12 cellular contexts compared by ENCODE assay signal in genomic region chr10:14574291-14574690, GRCh38.
DNase-seq lines count a peak whose midpoint lies in the region; ATAC-seq and TF ChIP-seq lines count a peak whose summit lies in the region.
"Had no signal": no experiment of that assay in that cellular context is flagged by ENCODE, and none has a peak within 500 bp of the region (broad histone marks: within the 10 kb centered on the region; RNA-seq: fewer than 3 reads in every experiment).

No MANE protein-coding gene starts in this region.

- 87 to 90% methylated on average over 3 of the region's 3 CpGs for WGBS in sigmoid colon, 2 donors

- H3K4me1 Mint-ChIP-seq in activated naive CD8-positive, alpha-beta T cell (ENCODE audit: low read depth) = peaks cover 89% of the 10 kb centered on the region
- peaks cover 73% of the 10 kb centered on the region for H3K4me1 Mint-ChIP-seq in activated naive CD8-positive, alpha-beta T cell treated with anti-CD3 and anti-CD28 coated beads, Interleukin-2, amount 50 U/mL, for 24 hours
- peaks cover 87% of the 10 kb centered on the region for H3K4me1 Mint-ChIP-seq in activated CD4-positive, alpha-beta memory T cell treated with anti-CD3 and anti-CD28 coated beads, Interleukin-2, amount 10 ng/mL, durations not matched to agents 7 days and 5 days

- no peak for TF ChIP-seq CTCF in foreskin fibroblast (IDR thresholded peaks at IDR 0.05; ENCODE audit: low read depth, low read length)
- TF ChIP-seq CTCF in sigmoid colon (IDR thresholded peaks at IDR 0.05) = no peak

- ATAC-seq in activated naive CD8-positive, alpha-beta T cell treated with anti-CD3 and anti-CD28 coated beads, Interleukin-2, amount 50 U/mL, for 24 hours = no peak
- ATAC-seq: activated T-cell treated with anti-CD3 and anti-CD28 coated beads, Interleukin-2, amount 50 U/mL, for 4 hours; esophagus mucosa had no signal

- H3K27ac Mint-ChIP-seq in activated naive CD8-positive, alpha-beta T cell = peak overlapping the region; percentile 75
- no peak overlapping the region for H3K27ac Mint-ChIP-seq in activated naive CD8-positive, alpha-beta T cell treated with anti-CD3 and anti-CD28 coated beads, Interleukin-2, amount 50 U/mL, for 24 hours
- H3K27ac Mint-ChIP-seq in activated CD4-positive, alpha-beta memory T cell treated with anti-CD3 and anti-CD28 coated beads, Interleukin-2, amount 10 ng/mL, durations not matched to agents 7 days and 5 days = peak overlapping the region; percentile 41

- CTCF ChIA-PET in activated CD4-positive, alpha-beta memory T cell treated with anti-CD3 and anti-CD28 coated beads, Interleukin-2, amount 10 ng/mL, durations not matched to agents 7 days and 5 days (lab: Charles Lee) = interaction anchor here (1.3 to 1.7 kb wide), 3 partner anchors 10 to 23 kb away, joined by 3 to 5 read pairs (median 3); no protein-coding TSS in a partner anchor

- peaks cover 0 to 11% (median 0%) of the 10 kb centered on the region in 4 donors for H3K4me1 ChIP-seq in sigmoid colon

- no peak for DNase-seq in activated naive CD8-positive, alpha-beta T cell treated with anti-CD3 and anti-CD28 coated beads, Interleukin-2, amount 50 U/mL, for 24 hours
- no peak for DNase-seq in activated CD4-positive, alpha-beta memory T cell treated with anti-CD3 and anti-CD28 coated beads, Interleukin-2, amount 10 ng/mL, durations not matched to agents 7 days and 5 days
- DNase-seq in ureter (ENCODE audit: low spot score) = peak; percentile 15
- no peak for DNase-seq in foreskin fibroblast
- DNase-seq in sigmoid colon = no peak
- no peak for DNase-seq in SHP77 (lab: John Stamatoyannopoulos, UW)
- DNase-seq: activated T-cell treated with anti-CD3 and anti-CD28 coated beads, Interleukin-2, amount 50 U/mL, for 4 hours; OCI-M1 had no signal

- POLR2A ChIA-PET in activated CD4-positive, alpha-beta memory T cell treated with anti-CD3 and anti-CD28 coated beads, Interleukin-2, amount 10 ng/mL, durations not matched to agents 7 days and 5 days (lab: Charles Lee) = interaction anchor here (1.2 to 1.8 kb wide), 5 partner anchors 9 to 31 kb away, joined by 3 to 12 read pairs (median 3); no protein-coding TSS in a partner anchor

- H3K4me3 ChIP-seq in foreskin fibroblast (ENCODE audit: low read depth in 1 of 2, low read length in 2 of 2) (no peak overlapping the region), sigmoid colon (no peak overlapping the region)
- H3K4me3 ChIP-seq: tibial nerve had no signal

- TF ChIP-seq EP300 in sigmoid colon (IDR thresholded peaks at IDR 0.05) = no peak

- peak overlapping the region; percentile 99 for H3K27ac ChIP-seq in layer of hippocampus (ENCODE audit: low read depth, low read length)
- no peak overlapping the region for H3K27ac ChIP-seq in sigmoid colon
- H3K27ac ChIP-seq: tibial nerve had no signal

- no peaks in the 10 kb centered on the region for H3K27me3 ChIP-seq in layer of hippocampus (ENCODE audit: control insufficient read depth, insufficient read depth, low read length)
- H3K27me3 ChIP-seq in sigmoid colon = no peaks in the 10 kb centered on the region
- H3K27me3 ChIP-seq: tibial nerve had no signal

- TF ChIP-seq POLR2A in sigmoid colon (IDR thresholded peaks at IDR 0.05) = no peak

- no peak overlapping the region for H3K4me3 Mint-ChIP-seq in activated naive CD8-positive, alpha-beta T cell
- no peak overlapping the region for H3K4me3 Mint-ChIP-seq in activated naive CD8-positive, alpha-beta T cell treated with anti-CD3 and anti-CD28 coated beads, Interleukin-2, amount 50 U/mL, for 24 hours
- H3K4me3 Mint-ChIP-seq in activated CD4-positive, alpha-beta memory T cell treated with anti-CD3 and anti-CD28 coated beads, Interleukin-2, amount 10 ng/mL, durations not matched to agents 7 days and 5 days = no peak overlapping the region
- H3K4me3 Mint-ChIP-seq: activated T-cell treated with anti-CD3 and anti-CD28 coated beads, Interleukin-2, amount 50 U/mL, for 4 hours had no signal

- no peaks in the 10 kb centered on the region for H3K9me3 ChIP-seq in sigmoid colon
- H3K9me3 ChIP-seq: tibial nerve had no signal

- H3K27me3 Mint-ChIP-seq in activated naive CD8-positive, alpha-beta T cell = no peaks in the 10 kb centered on the region
- H3K27me3 Mint-ChIP-seq in activated naive CD8-positive, alpha-beta T cell treated with anti-CD3 and anti-CD28 coated beads, Interleukin-2, amount 50 U/mL, for 24 hours = no peaks in the 10 kb centered on the region
- no peaks in the 10 kb centered on the region for H3K27me3 Mint-ChIP-seq in activated CD4-positive, alpha-beta memory T cell treated with anti-CD3 and anti-CD28 coated beads, Interleukin-2, amount 10 ng/mL, durations not matched to agents 7 days and 5 days

- no peaks in the 10 kb centered on the region for H3K9me3 Mint-ChIP-seq in activated naive CD8-positive, alpha-beta T cell (ENCODE audit: low read depth)
- no peaks in the 10 kb centered on the region for H3K9me3 Mint-ChIP-seq in activated naive CD8-positive, alpha-beta T cell treated with anti-CD3 and anti-CD28 coated beads, Interleukin-2, amount 50 U/mL, for 24 hours
- no peaks in the 10 kb centered on the region for H3K9me3 Mint-ChIP-seq in activated CD4-positive, alpha-beta memory T cell treated with anti-CD3 and anti-CD28 coated beads, Interleukin-2, amount 10 ng/mL, durations not matched to agents 7 days and 5 days
- H3K9me3 Mint-ChIP-seq: activated T-cell treated with anti-CD3 and anti-CD28 coated beads, Interleukin-2, amount 50 U/mL, for 4 hours had no signal

- H3K36me3 ChIP-seq in sigmoid colon = no peaks in the 10 kb centered on the region
- H3K36me3 ChIP-seq: tibial nerve had no signal

- peaks cover 10% of the 10 kb centered on the region for H3K36me3 Mint-ChIP-seq in activated naive CD8-positive, alpha-beta T cell
- peaks cover 24% of the 10 kb centered on the region for H3K36me3 Mint-ChIP-seq in activated naive CD8-positive, alpha-beta T cell treated with anti-CD3 and anti-CD28 coated beads, Interleukin-2, amount 50 U/mL, for 24 hours (ENCODE audit: low read depth)
- peaks cover 74% of the 10 kb centered on the region for H3K36me3 Mint-ChIP-seq in activated CD4-positive, alpha-beta memory T cell treated with anti-CD3 and anti-CD28 coated beads, Interleukin-2, amount 10 ng/mL, durations not matched to agents 7 days and 5 days (ENCODE audit: low read depth)

- intact Hi-C loops in sigmoid colon (cut with DNase I) = no loop called here
